8 cellular contexts compared by ENCODE assay signal in the genomic region with DNA sequence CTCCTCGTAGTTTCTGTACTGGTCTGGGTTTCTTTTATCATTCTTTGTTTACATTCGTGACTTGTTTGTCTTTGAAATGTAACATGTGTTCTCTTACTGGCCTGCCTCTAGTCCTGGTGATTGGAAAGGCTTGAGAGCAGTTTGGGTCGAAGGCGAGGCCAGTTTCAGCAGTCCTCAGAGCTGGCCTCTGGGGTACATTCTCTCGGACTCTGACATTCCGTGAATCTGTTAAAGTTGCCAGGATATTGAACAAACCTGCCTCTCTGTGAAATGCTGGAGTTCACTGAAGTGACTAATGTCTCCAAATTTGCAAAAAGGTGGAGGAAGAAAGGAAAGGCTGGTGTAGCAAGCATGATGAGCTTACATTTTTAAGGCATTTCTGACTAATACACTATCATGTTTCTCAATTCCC. TPM values are rescaled to one million over a fixed set of nuclear protein-coding genes. Genes with fewer than 3 reads are reported as not detected.
DNase-seq lines count a peak whose midpoint lies in the region; ATAC-seq and TF ChIP-seq lines count a peak whose summit lies in the region.

No MANE protein-coding gene starts in this region.

- H3K9ac ChIP-seq in subcutaneous abdominal adipose tissue (ENCODE audit: low read length in 5 of 5), result peak overlapping the region; percentile 57 to 86 (median 72)

- peak overlapping the region; percentile 27 for H3K27ac Mint-ChIP-seq in T-helper 2 cell treated with Interferon-gamma antibody and Interleukin-4, amounts not matched to agents 5 μg/mL and 100 μg/mL, for 36 hours

- no peaks in the 10 kb centered on the region for H3K27me3 ChIP-seq in subcutaneous abdominal adipose tissue (ENCODE audit: control insufficient read depth in 5 of 5, insufficient read depth in 4 of 5, low read length in 5 of 5)

- TF ChIP-seq CTCF in choroid plexus epithelial cell (conservative IDR thresholded peaks at IDR 0.05; ENCODE audit: low read depth, low read length), result no peak

- intact Hi-C loops in left colon (cut with DNase I, micrococcal nuclease), result no loop called here

- peak overlapping the region; percentile 89 for H3K4me3 Mint-ChIP-seq in T-helper 2 cell treated with Interferon-gamma antibody and Interleukin-4, amounts not matched to agents 5 μg/mL and 100 μg/mL, for 36 hours

- H3K36me3 Mint-ChIP-seq in T-helper 2 cell treated with Interferon-gamma antibody and Interleukin-4, amounts not matched to agents 5 μg/mL and 100 μg/mL, for 36 hours (ENCODE audit: low read depth), result peaks cover 1% of the 10 kb centered on the region

- no peaks in the 10 kb centered on the region for H3K36me3 ChIP-seq in subcutaneous abdominal adipose tissue (ENCODE audit: control insufficient read depth in 5 of 5, insufficient read depth in 5 of 5, low read length in 5 of 5)

- H3K4me3 ChIP-seq in choroid plexus epithelial cell (ENCODE audit: low read depth, low read length) (peak overlapping the region; percentile 93), subcutaneous abdominal adipose tissue (ENCODE audit: low read depth in 1 of 5, low read length in 5 of 5) (peak overlapping the region; percentile 73 to 93 (median 89))

- DNase-seq in T-helper 2 cell treated with Interferon-gamma antibody and Interleukin-4, amounts not matched to agents 5 μg/mL and 100 μg/mL, for 36 hours (ENCODE audit: low spot score), result no peak
- DNase-seq in T-helper 2 cell, result no peak
- peak; percentile 49 for DNase-seq in NCI-H748 (lab: John Stamatoyannopoulos, UW; ENCODE audit: unreplicated experiment)
- peak; percentile 60 for DNase-seq in choroid plexus epithelial cell (ENCODE audit: low read depth)
- DNase-seq in left colon, result peak in 1 of 2 donors; percentile 31

- H3K27ac ChIP-seq in subcutaneous abdominal adipose tissue (ENCODE audit: low read depth, low read length), result peak overlapping the region; percentile 71

- peaks cover 0 to 18% (median 14%) of the 10 kb centered on the region in 5 donors for H3K4me1 ChIP-seq in subcutaneous abdominal adipose tissue (ENCODE audit: control insufficient read depth in 5 of 5, insufficient read depth in 5 of 5, low read length in 5 of 5)

- peaks cover 0 to 13% (median 7%) of the 10 kb centered on the region in 5 donors for H3K9me3 ChIP-seq in subcutaneous abdominal adipose tissue (ENCODE audit: control insufficient read depth in 5 of 5, low read length in 5 of 5)

- peaks cover 8% of the 10 kb centered on the region for H3K4me1 Mint-ChIP-seq in T-helper 2 cell treated with Interferon-gamma antibody and Interleukin-4, amounts not matched to agents 5 μg/mL and 100 μg/mL, for 36 hours (ENCODE audit: low read depth)

- peak; percentile 22 for ATAC-seq in left colon
- no peak for ATAC-seq in GM19324 (IDR thresholded peaks at IDR 0.05; ENCODE audit: low FRiP score, unreplicated experiment)
- ATAC-seq in GM19328 (IDR thresholded peaks at IDR 0.05; ENCODE audit: unreplicated experiment), result no peak

- H3K9me3 Mint-ChIP-seq in T-helper 2 cell treated with Interferon-gamma antibody and Interleukin-4, amounts not matched to agents 5 μg/mL and 100 μg/mL, for 36 hours, result peaks cover 14% of the 10 kb centered on the region

- H3K27me3 Mint-ChIP-seq in T-helper 2 cell treated with Interferon-gamma antibody and Interleukin-4, amounts not matched to agents 5 μg/mL and 100 μg/mL, for 36 hours (ENCODE audit: low read depth), result peaks cover 37% of the 10 kb centered on the region

RNA-seq across cellular contexts. Expression of a gene that starts 1.5 kb away (rescaled TPM):
- total RNA-seq in left colon, result 10 to 100 TPM; 33.1 to 36.8 TPM

Comparison
In these comparisons a context has a peak if more than half of its experiments do, and no peak if none do; other contexts are left out.
1. DNase-seq: peak in NCI-H748 (single experiment) and choroid plexus epithelial cell (single experiment); none in T-helper 2 cell treated with Interferon-gamma antibody and Interleukin-4, amounts not matched to agents 5 μg/mL and 100 μg/mL, for 36 hours (single experiment) and T-helper 2 cell (0 of 5).